In the genomic region with DNA sequence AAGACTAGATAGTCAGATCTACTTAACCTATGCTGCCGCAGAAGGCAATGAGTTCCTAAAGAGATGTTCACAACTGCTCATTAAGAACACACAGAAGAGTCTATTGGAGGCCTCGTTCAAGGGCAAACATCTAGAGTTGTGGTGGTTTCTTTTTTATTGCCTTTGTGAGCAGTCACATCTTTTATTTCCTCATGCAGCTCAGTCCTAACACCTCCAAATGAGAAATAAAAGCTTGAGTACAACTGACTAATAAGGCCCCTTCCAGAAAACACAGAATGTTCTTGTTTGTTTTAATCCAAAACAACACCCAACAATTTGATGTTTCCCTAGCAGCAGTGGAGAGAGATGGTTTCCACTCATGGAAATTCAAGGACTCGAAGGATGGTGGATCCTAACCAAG, we compare ENCODE assay signal across 21 cellular contexts.
"Had no signal": no experiment of that assay in that cellular context is flagged by ENCODE, and none has a peak within 500 bp of the region (broad histone marks: within the 10 kb centered on the region; RNA-seq: fewer than 3 reads in every experiment).

No MANE protein-coding gene starts in this region.

- DNase-seq: activated B cell treated with CpG ODN at 0.5 μM for 24 hours; activated CD4-positive, alpha-beta T cell treated with anti-CD3 and anti-CD28 coated beads for 36 hours; activated CD4-positive, alpha-beta T cell treated with anti-CD3 and anti-CD28 coated beads, Interleukin-2, amount 50 U/mL, for 4 hours; activated CD8-positive, alpha-beta memory T cell treated with anti-CD3 and anti-CD28 coated beads for 24 hours; activated CD8-positive, alpha-beta memory T cell treated with anti-CD3 and anti-CD28 coated beads, Interleukin-2, amount 50 U/mL, for 4 hours; activated naive CD4-positive, alpha-beta T cell; activated T-cell treated with anti-CD3 and anti-CD28 coated beads, Interleukin-2, amount 50 U/mL, for 24 hours; adrenal gland; brain microvascular endothelial cell; caudate nucleus; effector CD4-positive, alpha-beta T cell; heart left ventricle; left cardiac atrium; ovary; right lobe of liver; small intestine; stimulated activated CD4-positive, alpha-beta T cell treated with anti-CD3 and anti-CD28 coated beads, Interleukin-2, amount 100 ng/mL, for 24 hours; stimulated activated naive B cell treated with anti-CD40 and anti-IgM and Interleukin-4, amounts not matched to agents 10 μg/mL and 1 μg/mL and 100 μg/mL, for 72 hours; testis; trophoblast cell; uterus had no signal
